Comparison of ENCODE assay signal across 17 cellular contexts in genomic region chr19:43510713-43511112, GRCh38. TPM values are rescaled to one million over a fixed set of nuclear protein-coding genes. Genes with fewer than 3 reads are reported as not detected.
DNase-seq lines count a peak whose midpoint lies in the region; TF ChIP-seq lines count a peak whose summit lies in the region.
"Had no signal": no experiment of that assay in that cellular context is flagged by ENCODE, and none has a peak within 500 bp of the region (broad histone marks: within the 10 kb centered on the region; RNA-seq: fewer than 3 reads in every experiment).

No MANE protein-coding gene starts in this region.

- H3K27ac Mint-ChIP-seq in endothelial cell (ENCODE audit: unreplicated experiment), result no peak overlapping the region
- H3K27ac Mint-ChIP-seq: CD14-positive monocyte; CD4-positive, alpha-beta T cell; CD8-positive, alpha-beta T cell had no signal

- CTCF ChIA-PET in HEK293 (lab: Yijun Ruan, JAX), result interaction anchor here (1.1 to 11.9 kb wide), 4 partner anchors 9 to 78 kb away, joined by 3 to 97 read pairs (median 22); no protein-coding TSS in a partner anchor

- no peak overlapping the region for H3K27ac ChIP-seq in HEK293 (ENCODE audit: extremely low read depth, low read depth, low read length)
- H3K27ac ChIP-seq: BLaER1 had no signal

- peak overlapping the region; percentile 12 for H3K4me3 Mint-ChIP-seq in endothelial cell (ENCODE audit: unreplicated experiment)
- H3K4me3 Mint-ChIP-seq: CD14-positive monocyte; CD4-positive, alpha-beta T cell; CD8-positive, alpha-beta T cell had no signal

- H3K4me1 Mint-ChIP-seq in endothelial cell (ENCODE audit: unreplicated experiment), result no peaks in the 10 kb centered on the region

- no peaks in the 10 kb centered on the region for H3K9me3 Mint-ChIP-seq in endothelial cell (ENCODE audit: unreplicated experiment)
- H3K9me3 Mint-ChIP-seq: CD14-positive monocyte; CD4-positive, alpha-beta T cell; CD8-positive, alpha-beta T cell had no signal

- peaks cover 41% of the 10 kb centered on the region for H3K36me3 Mint-ChIP-seq in endothelial cell (ENCODE audit: low read depth, unreplicated experiment)

- POLR2A ChIA-PET in HEK293 (lab: Yijun Ruan, JAX), result interaction anchor here (1.5 to 2.2 kb wide), 2 partner anchors 11 to 47 kb away, joined by 3 to 14 read pairs; no protein-coding TSS in a partner anchor

- no peaks in the 10 kb centered on the region for H3K4me1 ChIP-seq in HEK293 (ENCODE audit: control insufficient read depth, insufficient read depth, low read length)
- H3K4me1 ChIP-seq: BE2C, Caco-2 had no signal

- TF ChIP-seq CTCF in HEK293 (tag by site-specific recombination; IDR thresholded peaks at IDR 0.05), result no peak
- no peak for TF ChIP-seq CTCF in endothelial cell (IDR thresholded peaks at IDR 0.05; ENCODE audit: unreplicated experiment)

- H3K36me3 ChIP-seq in HEK293 (ENCODE audit: control insufficient read depth in 2 of 2, insufficient read depth in 1 of 2, low read length in 2 of 2), result peaks cover 13 to 24% of the 10 kb centered on the region in 2 experiments
- H3K36me3 ChIP-seq: BE2C had no signal

- no peak overlapping the region for H3K4me3 ChIP-seq in HEK293 (ENCODE audit: low read depth, low read length)
- H3K4me3 ChIP-seq: BLaER1 had no signal

- no peaks in the 10 kb centered on the region; the same call in 1 of the 2 replicates for H3K9me3 ChIP-seq in HEK293 (ENCODE audit: control insufficient read depth, insufficient read depth, low read depth, low read length)
- H3K9me3 ChIP-seq: BE2C, BLaER1, Caco-2 had no signal

- peaks cover 7% of the 10 kb centered on the region for H3K27me3 Mint-ChIP-seq in endothelial cell (ENCODE audit: unreplicated experiment)
- H3K27me3 Mint-ChIP-seq: CD4-positive, alpha-beta T cell had no signal

- DNase-seq in endothelial cell (ENCODE audit: low spot score) (no peak), dedifferentiated amniotic fluid mesenchymal stem cell (ENCODE audit: extremely low spot score) (no peak), NCI-H1092 (lab: John Stamatoyannopoulos, UW) (no peak), ecto neural progenitor cell (ENCODE audit: low spot score) (no peak)
- DNase-seq: 8988T; ACHN; BE2C; C1 segment of cervical spinal cord; Caco-2; Calu3; CD4-positive, alpha-beta T cell; CD8-positive, alpha-beta T cell; DMS79 treated with DMSO at 0.1 percent for 48 hours; GF-D8 had no signal

TF ChIP-seq in HEK293, 187 proteins besides CTCF, POLR2A, EP300 and RAD21:
- TF ChIP-seq ZNF610 (tag by site-specific recombination; IDR thresholded peaks at IDR 0.05; ENCODE audit: borderline replicate concordance), result peak; percentile 100
- TF ChIP-seq ZNF138 (tag by site-specific recombination; IDR thresholded peaks at IDR 0.05; ENCODE audit: borderline replicate concordance), result no peak

RNA-seq across cellular contexts. Expression of gene PHLDB3, which starts 6.2 kb away (rescaled TPM):
- 9.6 TPM for total RNA-seq in endothelial cell (ENCODE audit: unreplicated experiment)

RNA-seq across cellular contexts. Expression of gene ETHE1, which starts 16.3 kb away (rescaled TPM):
- total RNA-seq in endothelial cell (ENCODE audit: unreplicated experiment), result 42.9 TPM

RNA-seq across cellular contexts. Expression of gene ZNF575, which starts 22.3 kb away (rescaled TPM):
- 2.3 TPM for total RNA-seq in endothelial cell (ENCODE audit: unreplicated experiment)

RNA-seq across cellular contexts. Expression of gene LYPD3, which starts 45.3 kb away (rescaled TPM):
- 0.67 TPM for total RNA-seq in endothelial cell (ENCODE audit: unreplicated experiment)
